In the genomic region with DNA sequence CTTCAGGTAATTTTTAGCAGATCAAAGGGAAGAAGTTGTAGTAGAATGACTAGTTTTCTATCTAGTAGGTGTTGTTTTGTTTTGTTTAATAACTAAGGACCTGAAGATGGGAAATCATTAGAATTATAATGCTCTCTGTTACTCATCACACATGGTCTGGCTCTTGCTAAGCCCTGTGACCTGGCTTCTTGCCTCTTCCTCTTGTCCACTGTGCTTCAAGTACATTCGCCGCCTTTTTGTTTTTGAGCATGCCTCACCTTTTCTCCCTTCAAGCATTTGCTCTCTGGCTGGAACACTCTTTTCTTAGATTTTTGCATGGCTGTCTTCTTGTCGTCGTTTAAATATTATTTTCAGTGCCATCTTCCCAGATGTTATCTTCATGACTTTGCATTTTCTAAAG, we compare ENCODE assay signal across 1 cellular context.
TF ChIP-seq lines count a peak whose summit lies in the region.

No MANE protein-coding gene starts in this region.

TF ChIP-seq in GM12878, 131 proteins besides CTCF, POLR2A, EP300 and RAD21 (continued from another document):
- TF ChIP-seq, protein P1, sequence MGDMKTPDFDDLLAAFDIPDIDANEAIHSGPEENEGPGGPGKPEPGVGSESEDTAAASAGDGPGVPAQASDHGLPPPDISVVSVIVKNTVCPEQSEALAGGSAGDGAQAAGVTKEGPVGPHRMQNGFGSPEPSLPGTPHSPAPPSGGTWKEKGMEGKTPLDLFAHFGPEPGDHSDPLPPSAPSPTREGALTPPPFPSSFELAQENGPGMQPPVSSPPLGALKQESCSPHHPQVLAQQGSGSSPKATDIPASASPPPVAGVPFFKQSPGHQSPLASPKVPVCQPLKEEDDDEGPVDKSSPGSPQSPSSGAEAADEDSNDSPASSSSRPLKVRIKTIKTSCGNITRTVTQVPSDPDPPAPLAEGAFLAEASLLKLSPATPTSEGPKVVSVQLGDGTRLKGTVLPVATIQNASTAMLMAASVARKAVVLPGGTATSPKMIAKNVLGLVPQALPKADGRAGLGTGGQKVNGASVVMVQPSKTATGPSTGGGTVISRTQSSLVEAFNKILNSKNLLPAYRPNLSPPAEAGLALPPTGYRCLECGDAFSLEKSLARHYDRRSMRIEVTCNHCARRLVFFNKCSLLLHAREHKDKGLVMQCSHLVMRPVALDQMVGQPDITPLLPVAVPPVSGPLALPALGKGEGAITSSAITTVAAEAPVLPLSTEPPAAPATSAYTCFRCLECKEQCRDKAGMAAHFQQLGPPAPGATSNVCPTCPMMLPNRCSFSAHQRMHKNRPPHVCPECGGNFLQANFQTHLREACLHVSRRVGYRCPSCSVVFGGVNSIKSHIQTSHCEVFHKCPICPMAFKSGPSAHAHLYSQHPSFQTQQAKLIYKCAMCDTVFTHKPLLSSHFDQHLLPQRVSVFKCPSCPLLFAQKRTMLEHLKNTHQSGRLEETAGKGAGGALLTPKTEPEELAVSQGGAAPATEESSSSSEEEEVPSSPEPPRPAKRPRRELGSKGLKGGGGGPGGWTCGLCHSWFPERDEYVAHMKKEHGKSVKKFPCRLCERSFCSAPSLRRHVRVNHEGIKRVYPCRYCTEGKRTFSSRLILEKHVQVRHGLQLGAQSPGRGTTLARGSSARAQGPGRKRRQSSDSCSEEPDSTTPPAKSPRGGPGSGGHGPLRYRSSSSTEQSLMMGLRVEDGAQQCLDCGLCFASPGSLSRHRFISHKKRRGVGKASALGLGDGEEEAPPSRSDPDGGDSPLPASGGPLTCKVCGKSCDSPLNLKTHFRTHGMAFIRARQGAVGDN (IDR thresholded peaks at IDR 0.05), result 0 out of 2 replicates have a peak, but pooled peaks have one; percentile 29
